Comparison of ENCODE assay signal across 21 cellular contexts in genomic region chr5:55377810-55378209, GRCh38.
A peak's percentile ranks its signal among the peaks of the same experiment; 100 is the strongest.
DNase-seq lines count a peak whose midpoint lies in the region; ATAC-seq and TF ChIP-seq lines count a peak whose summit lies in the region.
"Had no signal": no experiment of that assay in that cellular context is flagged by ENCODE, and none has a peak within 500 bp of the region (broad histone marks: within the 10 kb centered on the region; RNA-seq: fewer than 3 reads in every experiment).

No MANE protein-coding gene starts in this region.

- no peak overlapping the region for H3K27ac ChIP-seq in CD4-positive, alpha-beta T cell (ENCODE audit: low read depth, low read length)
- no peak overlapping the region for H3K27ac ChIP-seq in caudate nucleus (ENCODE audit: low read depth, low read length)
- H3K27ac ChIP-seq: SJSA1 had no signal

- POLR2A ChIA-PET in CD4-positive, alpha-beta T cell (lab: Charles Lee), result no interaction called here

- no peak for DNase-seq in CD4-positive, alpha-beta T cell
- DNase-seq in cerebellar cortex (ENCODE audit: low spot score) (peak; percentile 36), left colon (no peak), caudate nucleus (lab: John Stamatoyannopoulos, UW) (no peak), Right ventricle myocardium superior (no peak)
- DNase-seq in T-helper 2 cell treated with Interferon-gamma antibody and Interleukin-4, amounts not matched to agents 5 μg/mL and 100 μg/mL, for 36 hours (ENCODE audit: low spot score), result no peak
- DNase-seq: BE2C; CD4-positive, CD25-positive, alpha-beta regulatory T cell; DMS79; H9; IMR-90; MM.1S; NCI-H1092 treated with DMSO at 0.1 percent for 48 hours; NCI-H146; NCI-H2029 treated with DMSO at 0.1 percent for 48 hours; NCI-H2171; NCI-H446 had no signal

- H3K4me3 Mint-ChIP-seq in CD4-positive, alpha-beta T cell, result no peak overlapping the region
- no peak overlapping the region for H3K4me3 Mint-ChIP-seq in IgD-negative memory B cell
- H3K4me3 Mint-ChIP-seq in T-helper 2 cell treated with Interferon-gamma antibody and Interleukin-4, amounts not matched to agents 5 μg/mL and 100 μg/mL, for 36 hours, result no peak overlapping the region
- H3K4me3 Mint-ChIP-seq: CD4-positive, CD25-positive, alpha-beta regulatory T cell; H9 had no signal

- peaks cover 5% of the 10 kb centered on the region for H3K9me3 Mint-ChIP-seq in CD4-positive, alpha-beta T cell
- H3K9me3 Mint-ChIP-seq in IgD-negative memory B cell, result peaks cover 0 to 11% (median 5%) of the 10 kb centered on the region in 3 donors
- H3K9me3 Mint-ChIP-seq in T-helper 2 cell treated with Interferon-gamma antibody and Interleukin-4, amounts not matched to agents 5 μg/mL and 100 μg/mL, for 36 hours, result peaks cover 20% of the 10 kb centered on the region

- CTCF ChIA-PET in CD4-positive, alpha-beta T cell (lab: Charles Lee), result no interaction called here

- H3K36me3 Mint-ChIP-seq in CD4-positive, alpha-beta T cell (ENCODE audit: low read depth), result peaks cover 81% of the 10 kb centered on the region
- H3K36me3 Mint-ChIP-seq in IgD-negative memory B cell, result peaks cover 28% of the 10 kb centered on the region
- H3K36me3 Mint-ChIP-seq in T-helper 2 cell treated with Interferon-gamma antibody and Interleukin-4, amounts not matched to agents 5 μg/mL and 100 μg/mL, for 36 hours (ENCODE audit: low read depth), result peaks cover 64% of the 10 kb centered on the region

- peak overlapping the region; percentile 24 for H3K27ac Mint-ChIP-seq in CD4-positive, alpha-beta T cell
- peak overlapping the region in 2 of 3 donors; percentile 7 to 20 for H3K27ac Mint-ChIP-seq in IgD-negative memory B cell
- H3K27ac Mint-ChIP-seq in T-helper 2 cell treated with Interferon-gamma antibody and Interleukin-4, amounts not matched to agents 5 μg/mL and 100 μg/mL, for 36 hours, result no peak overlapping the region

- H3K27me3 Mint-ChIP-seq in CD4-positive, alpha-beta T cell, result no peaks in the 10 kb centered on the region
- no peaks in the 10 kb centered on the region for H3K27me3 Mint-ChIP-seq in IgD-negative memory B cell
- no peaks in the 10 kb centered on the region for H3K27me3 Mint-ChIP-seq in T-helper 2 cell treated with Interferon-gamma antibody and Interleukin-4, amounts not matched to agents 5 μg/mL and 100 μg/mL, for 36 hours (ENCODE audit: low read depth)
- H3K27me3 Mint-ChIP-seq: CD4-positive, CD25-positive, alpha-beta regulatory T cell had no signal

- no peak for TF ChIP-seq CTCF in CD4-positive, alpha-beta T cell (IDR thresholded peaks at IDR 0.05)

- H3K27me3 ChIP-seq in CD4-positive, alpha-beta T cell (ENCODE audit: control insufficient read depth, insufficient read depth, low read length), result no peaks in the 10 kb centered on the region
- H3K27me3 ChIP-seq: BE2C, SJSA1 had no signal

- intact Hi-C loops in CD4-positive, alpha-beta T cell (cut with DNase I, micrococcal nuclease), result no loop called here
- intact Hi-C loops in left colon (cut with DNase I, micrococcal nuclease) (no loop called here), Right ventricle myocardium superior (cut with DNase I) (no loop called here)

- H3K4me1 Mint-ChIP-seq in CD4-positive, alpha-beta T cell (ENCODE audit: low read depth), result peaks cover 3% of the 10 kb centered on the region
- H3K4me1 Mint-ChIP-seq in IgD-negative memory B cell, result no peaks in the 10 kb centered on the region
- H3K4me1 Mint-ChIP-seq in T-helper 2 cell treated with Interferon-gamma antibody and Interleukin-4, amounts not matched to agents 5 μg/mL and 100 μg/mL, for 36 hours (ENCODE audit: low read depth), result no peaks in the 10 kb centered on the region
- H3K4me1 Mint-ChIP-seq: H9 had no signal

- no peak for ATAC-seq in CD4-positive, alpha-beta T cell (ENCODE audit: poor library complexity)
- ATAC-seq in left colon (peak; percentile 20), GM21825 (IDR thresholded peaks at IDR 0.05; ENCODE audit: unreplicated experiment) (no peak), Right ventricle myocardium superior (ENCODE audit: poor library complexity) (no peak)
- ATAC-seq: Panc1 had no signal

- peaks cover 10% of the 10 kb centered on the region for H3K9me3 ChIP-seq in CD4-positive, alpha-beta T cell (ENCODE audit: control insufficient read depth, low read length)
- H3K9me3 ChIP-seq: BE2C, SJSA1 had no signal
